11 cellular contexts compared by ENCODE assay signal in the genomic region with DNA sequence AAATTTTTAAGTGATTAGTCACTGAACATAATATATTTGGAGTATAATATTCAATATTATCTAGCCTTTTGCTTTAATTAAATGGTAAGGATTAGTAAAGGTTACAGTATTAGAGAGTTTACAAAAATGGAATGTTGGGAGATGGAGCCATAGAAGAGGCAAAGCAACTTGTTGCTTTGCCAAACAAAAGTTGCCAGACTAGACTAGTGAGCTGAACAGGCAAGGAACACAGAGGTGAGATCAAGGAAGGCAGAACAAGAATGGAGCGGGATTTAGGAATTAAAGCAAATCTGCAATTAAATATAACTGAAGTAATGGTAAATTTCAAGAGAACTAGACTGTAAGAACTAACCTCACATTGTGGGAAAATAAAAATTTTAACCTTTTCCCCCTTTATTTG. TPM values are rescaled to one million over a fixed set of nuclear protein-coding genes. Genes with fewer than 3 reads are reported as not detected.
A peak's percentile ranks its signal among the peaks of the same experiment; 100 is the strongest.
DNase-seq lines count a peak whose midpoint lies in the region; ATAC-seq and TF ChIP-seq lines count a peak whose summit lies in the region.
"Had no signal": no experiment of that assay in that cellular context is flagged by ENCODE, and none has a peak within 500 bp of the region (broad histone marks: within the 10 kb centered on the region; RNA-seq: fewer than 3 reads in every experiment).

No MANE protein-coding gene starts in this region.

- no peaks in the 10 kb centered on the region for H3K9me3 ChIP-seq in thyroid gland
- H3K9me3 ChIP-seq: testis had no signal

- no peaks in the 10 kb centered on the region for H3K9me3 Mint-ChIP-seq in activated naive CD4-positive, alpha-beta T cell treated with anti-CD3 and anti-CD28 coated beads, Interleukin-2, amount 10 ng/mL, durations not matched to agents 7 days and 5 days
- H3K9me3 Mint-ChIP-seq in activated B cell treated with CpG ODN at 0.5 μM for 24 hours (no peaks in the 10 kb centered on the region), immature natural killer cell (no peaks in the 10 kb centered on the region)

- TF ChIP-seq CTCF in activated B cell treated with CpG ODN at 0.5 μM for 24 hours (IDR thresholded peaks at IDR 0.05) (no peak), thyroid gland (IDR thresholded peaks at IDR 0.05) (no peak)

- peaks cover 29 to 31% of the 10 kb centered on the region in 2 donors for H3K4me1 ChIP-seq in thyroid gland

- H3K27ac ChIP-seq in thyroid gland = peak overlapping the region; percentile 16 to 51 (median 18)

- H3K36me3 Mint-ChIP-seq in activated naive CD4-positive, alpha-beta T cell treated with anti-CD3 and anti-CD28 coated beads, Interleukin-2, amount 10 ng/mL, durations not matched to agents 7 days and 5 days = peaks cover 48% of the 10 kb centered on the region
- H3K36me3 Mint-ChIP-seq in activated B cell treated with CpG ODN at 0.5 μM for 24 hours (ENCODE audit: low read depth) = peaks cover 47% of the 10 kb centered on the region
- H3K36me3 Mint-ChIP-seq in immature natural killer cell = peaks cover 29 to 39% (median 32%) of the 10 kb centered on the region in 3 donors

- H3K4me3 ChIP-seq in thyroid gland (replicated peaks in 1 of 3) = no peak overlapping the region
- H3K4me3 ChIP-seq: testis had no signal

- POLR2A ChIA-PET in activated B cell treated with CpG ODN at 0.5 μM for 24 hours (lab: Charles Lee) = interaction anchor here (0.6 to 1.3 kb wide), 7 partner anchors 10 to 206 kb away, joined by 3 to 7 read pairs (median 4); no protein-coding TSS in a partner anchor

- no peak for TF ChIP-seq POLR2A in thyroid gland (IDR thresholded peaks at IDR 0.05)

- no peak for ATAC-seq in activated B cell treated with CpG ODN at 0.5 μM for 24 hours (ENCODE audit: low read depth)

- H3K4me3 Mint-ChIP-seq in activated naive CD4-positive, alpha-beta T cell treated with anti-CD3 and anti-CD28 coated beads, Interleukin-2, amount 10 ng/mL, durations not matched to agents 7 days and 5 days = peak overlapping the region; percentile 67
- H3K4me3 Mint-ChIP-seq in activated B cell treated with CpG ODN at 0.5 μM for 24 hours = peak overlapping the region; percentile 15
- peak overlapping the region; percentile 59 to 78 (median 67) for H3K4me3 Mint-ChIP-seq in immature natural killer cell

- no peaks in the 10 kb centered on the region for H3K27me3 ChIP-seq in thyroid gland
- H3K27me3 ChIP-seq: testis had no signal

- H3K27me3 Mint-ChIP-seq in activated naive CD4-positive, alpha-beta T cell treated with anti-CD3 and anti-CD28 coated beads, Interleukin-2, amount 10 ng/mL, durations not matched to agents 7 days and 5 days = no peaks in the 10 kb centered on the region
- H3K27me3 Mint-ChIP-seq in activated B cell treated with CpG ODN at 0.5 μM for 24 hours = no peaks in the 10 kb centered on the region
- H3K27me3 Mint-ChIP-seq in immature natural killer cell (ENCODE audit: low read depth in 3 of 3) = peaks cover 10 to 21% (median 17%) of the 10 kb centered on the region in 3 donors

- H3K36me3 ChIP-seq in thyroid gland = peaks cover 0 to 11% of the 10 kb centered on the region in 2 donors

- peak overlapping the region; percentile 3 for H3K27ac Mint-ChIP-seq in activated naive CD4-positive, alpha-beta T cell treated with anti-CD3 and anti-CD28 coated beads, Interleukin-2, amount 10 ng/mL, durations not matched to agents 7 days and 5 days
- peak overlapping the region; percentile 26 for H3K27ac Mint-ChIP-seq in activated B cell treated with CpG ODN at 0.5 μM for 24 hours
- peak overlapping the region; percentile 84 to 99 (median 96) for H3K27ac Mint-ChIP-seq in immature natural killer cell

- intact Hi-C loops in activated B cell treated with CpG ODN at 0.5 μM for 24 hours (cut with micrococcal nuclease) = no loop called here
- intact Hi-C loops in thyroid gland (cut with DNase I) = no loop called here

- DNase-seq in activated naive CD4-positive, alpha-beta T cell treated with anti-CD3 and anti-CD28 coated beads, Interleukin-2, amount 10 ng/mL, durations not matched to agents 7 days and 5 days = no peak
- no peak for DNase-seq in activated naive CD4-positive, alpha-beta T cell (lab: John Stamatoyannopoulos, UW)
- DNase-seq in activated B cell treated with CpG ODN at 0.5 μM for 24 hours (no peak), immature natural killer cell (no peak), thyroid gland (peak; percentile 23 to 43), NCI-H1092 (lab: John Stamatoyannopoulos, UW) (no peak), amygdala (lab: John Stamatoyannopoulos, UW) (no peak), NCI-H2227 treated with DMSO at 0.1 percent for 48 hours (lab: John Stamatoyannopoulos, UW) (no peak)
- DNase-seq: C1 segment of cervical spinal cord, NCI-H1930, testis had no signal

- WGBS in thyroid gland, 2 donors = 26 to 33% methylated on average over 1 of the region's 1 CpG

- CTCF ChIA-PET in activated naive CD4-positive, alpha-beta T cell treated with anti-CD3 and anti-CD28 coated beads, Interleukin-2, amount 10 ng/mL, durations not matched to agents 7 days and 5 days (lab: Charles Lee) = interaction anchor here (1.0 kb wide), 1 partner anchor 74 kb away, joined by 3 read pairs; no protein-coding TSS in a partner anchor
- CTCF ChIA-PET in activated B cell treated with CpG ODN at 0.5 μM for 24 hours (lab: Charles Lee) = no interaction called here

- H3K4me1 Mint-ChIP-seq in activated naive CD4-positive, alpha-beta T cell treated with anti-CD3 and anti-CD28 coated beads, Interleukin-2, amount 10 ng/mL, durations not matched to agents 7 days and 5 days = peaks cover 32% of the 10 kb centered on the region
- H3K4me1 Mint-ChIP-seq in activated B cell treated with CpG ODN at 0.5 μM for 24 hours (peaks cover 48% of the 10 kb centered on the region), immature natural killer cell (peaks cover 53 to 70% of the 10 kb centered on the region in 2 donors)

RNA-seq across cellular contexts. Expression of gene ARF6, which starts 5.1 kb away (rescaled TPM):
- 136 and 142 TPM in 2 replicates for total RNA-seq in activated B cell treated with CpG ODN at 0.5 μM for 24 hours
- 100 to 1,000 TPM; 163 to 242 (median 169) TPM for polyA plus RNA-seq in immature natural killer cell
- total RNA-seq in thyroid gland = 10 to 100 TPM; 35.6 to 59.4 (median 48.5) TPM

RNA-seq across cellular contexts. Expression of gene NEMF, which starts 45.4 kb away (rescaled TPM):
- total RNA-seq in activated B cell treated with CpG ODN at 0.5 μM for 24 hours (99.1 and 110 TPM in 2 replicates), thyroid gland (100 to 1,000 TPM in 3 of 4 donors, 10 to 100 TPM in 1; 93.9 to 170 (median 118) TPM)
- polyA plus RNA-seq in immature natural killer cell = 10 to 100 TPM; 28.7 to 54.4 (median 33.4) TPM

Comparison
In these comparisons a context has a peak if more than half of its experiments do, and no peak if none do; other contexts are left out.
1. DNase-seq: peak in thyroid gland (2 of 2); none in activated naive CD4-positive, alpha-beta T cell treated with anti-CD3 and anti-CD28 coated beads, Interleukin-2, amount 10 ng/mL, durations not matched to agents 7 days and 5 days (single experiment), activated naive CD4-positive, alpha-beta T cell (0 of 4), activated B cell treated with CpG ODN at 0.5 μM for 24 hours (single experiment), immature natural killer cell (0 of 3), NCI-H1092 (single experiment), amygdala (0 of 56) and NCI-H2227 treated with DMSO at 0.1 percent for 48 hours (single experiment).
2. H3K27ac Mint-ChIP-seq: peak in every context shown above with its lines; median percentile 96 in immature natural killer cell; 26 in activated B cell treated with CpG ODN at 0.5 μM for 24 hours; 3 in activated naive CD4-positive, alpha-beta T cell treated with anti-CD3 and anti-CD28 coated beads, Interleukin-2, amount 10 ng/mL, durations not matched to agents 7 days and 5 days.
3. H3K4me3 Mint-ChIP-seq: peak in every context shown above with its lines; median percentile 67 in activated naive CD4-positive, alpha-beta T cell treated with anti-CD3 and anti-CD28 coated beads, Interleukin-2, amount 10 ng/mL, durations not matched to agents 7 days and 5 days; 67 in immature natural killer cell; 15 in activated B cell treated with CpG ODN at 0.5 μM for 24 hours.